ENCODE assay signal across 8 cellular contexts in the genomic region with DNA sequence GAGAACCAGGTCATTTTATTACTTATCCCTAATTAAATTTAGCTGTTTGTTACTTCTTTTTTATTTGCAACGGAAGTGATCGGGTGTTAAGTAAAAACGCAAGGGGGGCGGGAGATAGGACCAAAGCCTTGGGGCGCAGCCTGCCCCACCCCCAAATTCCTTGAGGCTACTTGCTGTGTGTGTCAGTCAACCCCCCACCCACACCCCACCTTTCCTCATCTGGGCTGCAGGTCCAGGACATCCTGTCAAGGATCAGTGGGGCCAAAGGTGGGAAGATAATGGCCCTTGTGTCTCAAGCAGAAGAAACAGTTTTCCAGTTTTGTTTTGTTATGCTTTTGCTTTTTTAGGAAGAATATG. TPM values are rescaled to one million over a fixed set of nuclear protein-coding genes. Genes with fewer than 3 reads are reported as not detected.
A peak's percentile ranks its signal among the peaks of the same experiment; 100 is the strongest.
DNase-seq lines count a peak whose midpoint lies in the region; ATAC-seq and TF ChIP-seq lines count a peak whose summit lies in the region.

No MANE protein-coding gene starts in this region.

- in situ Hi-C loops in KBM-7 (cut with MboI; ENCODE audit: low pct_unique_long_range_greater_than_20kb, low sequenced_read_pairs) = no loop called here

- no peak for DNase-seq in HFFc6
- no peak for DNase-seq in activated naive CD8-positive, alpha-beta T cell treated with anti-CD3 and anti-CD28 coated beads, Interleukin-2, amount 10 ng/mL, durations not matched to agents 7 days and 5 days
- no peak for DNase-seq in stimulated activated effector memory CD8-positive, alpha-beta T cell treated with anti-CD3 and anti-CD28 coated beads, Interleukin-12 subunit alpha, Interleukin-12 subunit beta, amount 100 ng/mL, for 72 hours (ENCODE audit: low spot score in 2 of 2)
- no peak for DNase-seq in activated effector memory CD4-positive, alpha-beta T cell treated with anti-CD3 and anti-CD28 coated beads, Interleukin-2, amount 50 U/mL, for 16 hours
- no peak for DNase-seq in KBM-7

- H3K27ac ChIP-seq in iPS-20b (ENCODE audit: low read length) = no peak overlapping the region

- H3K9me3 Mint-ChIP-seq in HFFc6 = no peaks in the 10 kb centered on the region
- no peaks in the 10 kb centered on the region for H3K9me3 Mint-ChIP-seq in activated naive CD8-positive, alpha-beta T cell treated with anti-CD3 and anti-CD28 coated beads, Interleukin-2, amount 10 ng/mL, durations not matched to agents 7 days and 5 days
- no peaks in the 10 kb centered on the region for H3K9me3 Mint-ChIP-seq in stimulated activated effector memory CD8-positive, alpha-beta T cell treated with anti-CD3 and anti-CD28 coated beads, Interleukin-12 subunit alpha, Interleukin-12 subunit beta, amount 100 ng/mL, for 72 hours

- H3K27ac Mint-ChIP-seq in HFFc6 = no peak overlapping the region
- H3K27ac Mint-ChIP-seq in activated naive CD8-positive, alpha-beta T cell treated with anti-CD3 and anti-CD28 coated beads, Interleukin-2, amount 10 ng/mL, durations not matched to agents 7 days and 5 days = peak overlapping the region; percentile 84
- H3K27ac Mint-ChIP-seq in stimulated activated effector memory CD8-positive, alpha-beta T cell treated with anti-CD3 and anti-CD28 coated beads, Interleukin-12 subunit alpha, Interleukin-12 subunit beta, amount 100 ng/mL, for 72 hours = peak overlapping the region; percentile 92

- peak overlapping the region; percentile 64; the same call in 1 of the 2 replicates for H3K9ac ChIP-seq in iPS-20b (ENCODE audit: low read depth, low read length)

- TF ChIP-seq CTCF in HFFc6 (IDR thresholded peaks at IDR 0.05) = no peak

- peak overlapping the region; percentile 80 for H3K4me3 ChIP-seq in iPS-20b (ENCODE audit: low read length)

- H3K36me3 ChIP-seq in iPS-20b (ENCODE audit: insufficient read depth, low read depth, low read length) = no peaks in the 10 kb centered on the region

- H3K4me1 ChIP-seq in iPS-20b (ENCODE audit: insufficient read depth, low read length) = peaks cover 37% of the 10 kb centered on the region

- H3K9me3 ChIP-seq in iPS-20b (ENCODE audit: insufficient read depth, low read depth, low read length) = no peaks in the 10 kb centered on the region

- peak overlapping the region; percentile 88 for H3K4me3 Mint-ChIP-seq in HFFc6
- peak overlapping the region; percentile 90 for H3K4me3 Mint-ChIP-seq in activated naive CD8-positive, alpha-beta T cell treated with anti-CD3 and anti-CD28 coated beads, Interleukin-2, amount 10 ng/mL, durations not matched to agents 7 days and 5 days
- peak overlapping the region; percentile 89 for H3K4me3 Mint-ChIP-seq in stimulated activated effector memory CD8-positive, alpha-beta T cell treated with anti-CD3 and anti-CD28 coated beads, Interleukin-12 subunit alpha, Interleukin-12 subunit beta, amount 100 ng/mL, for 72 hours

- H3K27me3 Mint-ChIP-seq in HFFc6 (ENCODE audit: insufficient read depth) = peaks cover 15% of the 10 kb centered on the region
- H3K27me3 Mint-ChIP-seq in activated naive CD8-positive, alpha-beta T cell treated with anti-CD3 and anti-CD28 coated beads, Interleukin-2, amount 10 ng/mL, durations not matched to agents 7 days and 5 days = no peaks in the 10 kb centered on the region

- H3K36me3 Mint-ChIP-seq in HFFc6 (ENCODE audit: low read depth) = no peaks in the 10 kb centered on the region
- H3K36me3 Mint-ChIP-seq in activated naive CD8-positive, alpha-beta T cell treated with anti-CD3 and anti-CD28 coated beads, Interleukin-2, amount 10 ng/mL, durations not matched to agents 7 days and 5 days = peaks cover 2% of the 10 kb centered on the region
- peaks cover 24% of the 10 kb centered on the region for H3K36me3 Mint-ChIP-seq in stimulated activated effector memory CD8-positive, alpha-beta T cell treated with anti-CD3 and anti-CD28 coated beads, Interleukin-12 subunit alpha, Interleukin-12 subunit beta, amount 100 ng/mL, for 72 hours

- H3K4me1 Mint-ChIP-seq in HFFc6 (ENCODE audit: low read depth) = peaks cover 8% of the 10 kb centered on the region
- peaks cover 32% of the 10 kb centered on the region for H3K4me1 Mint-ChIP-seq in activated naive CD8-positive, alpha-beta T cell treated with anti-CD3 and anti-CD28 coated beads, Interleukin-2, amount 10 ng/mL, durations not matched to agents 7 days and 5 days
- H3K4me1 Mint-ChIP-seq in stimulated activated effector memory CD8-positive, alpha-beta T cell treated with anti-CD3 and anti-CD28 coated beads, Interleukin-12 subunit alpha, Interleukin-12 subunit beta, amount 100 ng/mL, for 72 hours = peaks cover 24% of the 10 kb centered on the region

- no peak for ATAC-seq in activated naive CD8-positive, alpha-beta T cell treated with anti-CD3 and anti-CD28 coated beads, Interleukin-2, amount 10 ng/mL, durations not matched to agents 7 days and 5 days (ENCODE audit: low read depth)
- no peak for ATAC-seq in stimulated activated effector memory CD8-positive, alpha-beta T cell treated with anti-CD3 and anti-CD28 coated beads, Interleukin-12 subunit alpha, Interleukin-12 subunit beta, amount 100 ng/mL, for 72 hours
- ATAC-seq in GM18861 (IDR thresholded peaks at IDR 0.05; ENCODE audit: unreplicated experiment) (no peak), GM18858 (IDR thresholded peaks at IDR 0.05; ENCODE audit: unreplicated experiment) (no peak)

- POLR2A ChIA-PET in activated naive CD8-positive, alpha-beta T cell treated with anti-CD3 and anti-CD28 coated beads, Interleukin-2, amount 10 ng/mL, durations not matched to agents 7 days and 5 days (lab: Charles Lee) = interaction anchor here (1.4 to 1.8 kb wide), 2 partner anchors 279 to 598 kb away, joined by 5 to 7 read pairs; no protein-coding TSS in a partner anchor

- peaks cover 23% of the 10 kb centered on the region; the same call in 1 of the 2 replicates for H3K27me3 ChIP-seq in iPS-20b (ENCODE audit: insufficient read depth, low read length)

RNA-seq across cellular contexts. Expression of a gene that starts 1.2 kb away (rescaled TPM):
- 1 to 10 TPM in 1 of 6 experiments, under 1 TPM in 5; 0.48 to 1.1 (median 0.63) TPM for total RNA-seq in HFFc6 (2021; fragmentation: NEBNext Ultra II Directional; extraction: Animal tissue kit (Norgen Biotek cat#: 25700))
- 10 to 100 TPM; 36.7 to 39.8 TPM for total RNA-seq in activated naive CD8-positive, alpha-beta T cell treated with anti-CD3 and anti-CD28 coated beads, Interleukin-2, amount 10 ng/mL, durations not matched to agents 7 days and 5 days

Comparison
In these comparisons a context has a peak if more than half of its experiments do, and no peak if none do; other contexts are left out.
1. RNA of a gene that starts 1.2 kb away (total RNA-seq): 36.7 to 39.8 TPM in activated naive CD8-positive, alpha-beta T cell treated with anti-CD3 and anti-CD28 coated beads, Interleukin-2, amount 10 ng/mL, durations not matched to agents 7 days and 5 days; 0.48 to 1.1 TPM in HFFc6; every median in the first group is over 10 times any median in the second.
2. Peak in every context shown above with its lines, with median percentiles within 50 percentile points of each other: H3K4me3 Mint-ChIP-seq.